In the genomic region with DNA sequence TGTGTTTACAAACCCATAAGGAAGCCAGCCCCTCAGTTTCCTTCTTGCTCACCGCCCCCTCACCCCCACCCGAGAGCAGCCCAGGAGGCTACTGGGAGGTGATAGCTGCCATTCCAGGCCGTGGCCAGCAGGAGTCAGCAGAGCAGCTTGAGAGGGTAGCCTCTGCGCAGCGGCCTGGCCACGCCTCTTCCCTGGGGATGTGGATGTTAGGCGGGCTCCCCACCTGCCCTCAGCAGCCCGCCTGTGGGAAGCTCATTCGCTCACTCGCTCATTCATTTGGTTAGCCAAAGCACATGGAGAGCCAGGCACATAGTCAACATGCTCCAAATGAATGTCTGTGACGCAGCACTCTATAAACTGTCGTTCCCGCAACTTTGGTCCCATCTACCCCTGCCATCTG, we compare ENCODE assay signal across 1 cellular context.
TF ChIP-seq lines count a peak whose summit lies in the region.

No MANE protein-coding gene starts in this region.

TF ChIP-seq in GM12891, 5 proteins besides CTCF, POLR2A, EP300 and RAD21 (continued from another document):
- no peak for TF ChIP-seq TAF1 (IDR thresholded peaks at IDR 0.05; ENCODE audit: low read depth, low read length)
